In the genomic region with DNA sequence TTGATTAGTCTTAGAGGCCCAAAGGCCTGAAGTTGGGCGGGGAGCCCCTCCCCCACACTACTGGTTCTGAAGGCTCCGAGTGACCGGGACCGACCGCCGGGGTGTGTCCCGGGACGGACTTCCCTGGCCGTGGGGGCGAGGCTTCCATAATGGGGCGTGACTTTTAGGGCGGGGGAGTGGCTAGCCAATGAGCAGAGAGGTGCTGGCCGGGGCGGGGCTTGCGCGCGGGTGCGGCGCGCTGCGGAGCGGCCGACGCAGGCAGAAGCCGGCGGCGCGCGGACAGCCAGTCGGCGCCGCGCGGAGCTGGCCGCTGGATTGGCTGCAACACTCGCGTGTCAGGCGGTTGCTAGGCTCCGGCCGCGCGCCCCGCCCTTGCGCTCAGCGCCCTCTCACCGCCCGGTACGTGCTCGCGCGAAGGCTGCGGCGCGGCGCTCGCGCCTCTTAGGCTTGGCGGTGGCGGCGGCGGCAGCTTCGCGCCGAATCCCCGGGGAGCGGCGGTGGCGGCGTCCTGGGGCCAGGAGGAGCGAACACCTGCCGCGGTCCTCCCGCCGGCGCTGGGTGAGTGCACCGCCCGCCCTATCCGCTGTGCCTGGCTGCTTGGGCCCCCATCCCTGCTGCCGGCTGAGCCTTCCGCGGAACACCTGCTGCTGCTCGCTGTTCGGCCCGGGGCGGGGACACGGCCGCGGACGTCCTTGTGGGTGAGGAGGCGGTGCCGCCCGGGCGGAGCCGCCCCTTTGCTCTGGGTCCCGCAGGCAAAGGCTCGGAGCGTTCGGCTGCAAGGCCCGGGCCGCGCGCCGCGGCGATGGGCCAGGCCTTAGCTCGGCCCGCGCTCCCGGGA, we compare ENCODE assay signal across 1 cellular context.
TF ChIP-seq lines count a peak whose summit lies in the region.

A gene (plus strand): TSS at position 392 of the 838 bp plus-strand sequence. CDS start 40,268 bp downstream, outside the sequence.

TF ChIP-seq in HepG2, 621 proteins besides CTCF, POLR2A, EP300 and RAD21 (continued from another document and continues in another):
- TF ChIP-seq, protein P1, sequence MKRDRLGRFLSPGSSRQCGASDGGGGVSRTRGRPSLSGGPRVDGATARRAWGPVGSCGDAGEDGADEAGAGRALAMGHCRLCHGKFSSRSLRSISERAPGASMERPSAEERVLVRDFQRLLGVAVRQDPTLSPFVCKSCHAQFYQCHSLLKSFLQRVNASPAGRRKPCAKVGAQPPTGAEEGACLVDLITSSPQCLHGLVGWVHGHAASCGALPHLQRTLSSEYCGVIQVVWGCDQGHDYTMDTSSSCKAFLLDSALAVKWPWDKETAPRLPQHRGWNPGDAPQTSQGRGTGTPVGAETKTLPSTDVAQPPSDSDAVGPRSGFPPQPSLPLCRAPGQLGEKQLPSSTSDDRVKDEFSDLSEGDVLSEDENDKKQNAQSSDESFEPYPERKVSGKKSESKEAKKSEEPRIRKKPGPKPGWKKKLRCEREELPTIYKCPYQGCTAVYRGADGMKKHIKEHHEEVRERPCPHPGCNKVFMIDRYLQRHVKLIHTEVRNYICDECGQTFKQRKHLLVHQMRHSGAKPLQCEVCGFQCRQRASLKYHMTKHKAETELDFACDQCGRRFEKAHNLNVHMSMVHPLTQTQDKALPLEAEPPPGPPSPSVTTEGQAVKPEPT (CRISPR knock-in tag; IDR thresholded peaks at IDR 0.05; ENCODE audit: low read depth) = no peak
- TF ChIP-seq, protein P2, sequence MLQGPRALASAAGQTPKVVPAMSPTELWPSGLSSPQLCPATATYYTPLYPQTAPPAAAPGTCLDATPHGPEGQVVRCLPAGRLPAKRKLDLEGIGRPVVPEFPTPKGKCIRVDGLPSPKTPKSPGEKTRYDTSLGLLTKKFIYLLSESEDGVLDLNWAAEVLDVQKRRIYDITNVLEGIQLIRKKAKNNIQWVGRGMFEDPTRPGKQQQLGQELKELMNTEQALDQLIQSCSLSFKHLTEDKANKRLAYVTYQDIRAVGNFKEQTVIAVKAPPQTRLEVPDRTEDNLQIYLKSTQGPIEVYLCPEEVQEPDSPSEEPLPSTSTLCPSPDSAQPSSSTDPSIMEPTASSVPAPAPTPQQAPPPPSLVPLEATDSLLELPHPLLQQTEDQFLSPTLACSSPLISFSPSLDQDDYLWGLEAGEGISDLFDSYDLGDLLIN (CRISPR knock-in tag; IDR thresholded peaks at IDR 0.05; ENCODE audit: borderline replicate concordance) = no peak
- no peak for TF ChIP-seq ZNF432 (CRISPR knock-in tag; IDR thresholded peaks at IDR 0.05; ENCODE audit: borderline replicate concordance)
- peak; percentile 68; the same call in 1 of the 2 replicates for TF ChIP-seq MXD4 (CRISPR knock-in tag; IDR thresholded peaks at IDR 0.05)
- no peak for TF ChIP-seq ZNF530 (CRISPR knock-in tag; IDR thresholded peaks at IDR 0.05; ENCODE audit: low read depth)
- TF ChIP-seq RAD51 (IDR thresholded peaks at IDR 0.05; ENCODE audit: borderline replicate concordance) = no peak
- TF ChIP-seq MTF2 (CRISPR knock-in tag; IDR thresholded peaks at IDR 0.05; ENCODE audit: borderline replicate concordance) = peak; percentile 88; the same call in 1 of the 2 replicates
- no peak; the same call in 1 of the 2 replicates for TF ChIP-seq CEBPB (IDR thresholded peaks at IDR 0.05; ENCODE audit: borderline replicate concordance, low read depth, low read length)
- TF ChIP-seq, protein P3, sequence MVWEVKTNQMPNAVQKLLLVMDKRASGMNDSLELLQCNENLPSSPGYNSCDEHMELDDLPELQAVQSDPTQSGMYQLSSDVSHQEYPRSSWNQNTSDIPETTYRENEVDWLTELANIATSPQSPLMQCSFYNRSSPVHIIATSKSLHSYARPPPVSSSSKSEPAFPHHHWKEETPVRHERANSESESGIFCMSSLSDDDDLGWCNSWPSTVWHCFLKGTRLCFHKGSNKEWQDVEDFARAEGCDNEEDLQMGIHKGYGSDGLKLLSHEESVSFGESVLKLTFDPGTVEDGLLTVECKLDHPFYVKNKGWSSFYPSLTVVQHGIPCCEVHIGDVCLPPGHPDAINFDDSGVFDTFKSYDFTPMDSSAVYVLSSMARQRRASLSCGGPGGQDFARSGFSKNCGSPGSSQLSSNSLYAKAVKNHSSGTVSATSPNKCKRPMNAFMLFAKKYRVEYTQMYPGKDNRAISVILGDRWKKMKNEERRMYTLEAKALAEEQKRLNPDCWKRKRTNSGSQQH (CRISPR knock-in tag; IDR thresholded peaks at IDR 0.05; ENCODE audit: low read depth) = 0 out of 2 replicates have a peak, but pooled peaks have one; percentile 35
- TF ChIP-seq ZNF24 (IDR thresholded peaks at IDR 0.05) = no peak
- no peak for TF ChIP-seq MBNL3 (CRISPR knock-in tag; conservative IDR thresholded peaks at IDR 0.05)
- TF ChIP-seq SNAI1 (CRISPR knock-in tag; IDR thresholded peaks at IDR 0.05; ENCODE audit: borderline replicate concordance) = no peak; the same call in 1 of the 2 replicates
- peak; percentile 58 for TF ChIP-seq PRPF4 (IDR thresholded peaks at IDR 0.05; ENCODE audit: low read depth, low read length, poor library complexity, severe bottlenecking)
- TF ChIP-seq, protein P4, sequence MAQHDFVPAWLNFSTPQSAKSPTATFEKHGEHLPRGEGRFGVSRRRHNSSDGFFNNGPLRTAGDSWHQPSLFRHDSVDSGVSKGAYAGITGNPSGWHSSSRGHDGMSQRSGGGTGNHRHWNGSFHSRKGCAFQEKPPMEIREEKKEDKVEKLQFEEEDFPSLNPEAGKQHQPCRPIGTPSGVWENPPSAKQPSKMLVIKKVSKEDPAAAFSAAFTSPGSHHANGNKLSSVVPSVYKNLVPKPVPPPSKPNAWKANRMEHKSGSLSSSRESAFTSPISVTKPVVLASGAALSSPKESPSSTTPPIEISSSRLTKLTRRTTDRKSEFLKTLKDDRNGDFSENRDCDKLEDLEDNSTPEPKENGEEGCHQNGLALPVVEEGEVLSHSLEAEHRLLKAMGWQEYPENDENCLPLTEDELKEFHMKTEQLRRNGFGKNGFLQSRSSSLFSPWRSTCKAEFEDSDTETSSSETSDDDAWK (CRISPR knock-in tag; IDR thresholded peaks at IDR 0.05) = no peak
- TF ChIP-seq ZNF224 (CRISPR knock-in tag; IDR thresholded peaks at IDR 0.05) = no peak
- TF ChIP-seq RXRA (CRISPR knock-in tag; IDR thresholded peaks at IDR 0.05) = peak; percentile 69
- no peak for TF ChIP-seq MZF1 (CRISPR knock-in tag; IDR thresholded peaks at IDR 0.05; ENCODE audit: borderline replicate concordance)
- peak; percentile 64; the same call in 1 of the 2 replicates for TF ChIP-seq ESRRA (CRISPR knock-in tag; IDR thresholded peaks at IDR 0.05; ENCODE audit: low read depth)
- peak; percentile 62 for TF ChIP-seq HDAC1 (CRISPR knock-in tag; IDR thresholded peaks at IDR 0.05)
- TF ChIP-seq, protein P5, sequence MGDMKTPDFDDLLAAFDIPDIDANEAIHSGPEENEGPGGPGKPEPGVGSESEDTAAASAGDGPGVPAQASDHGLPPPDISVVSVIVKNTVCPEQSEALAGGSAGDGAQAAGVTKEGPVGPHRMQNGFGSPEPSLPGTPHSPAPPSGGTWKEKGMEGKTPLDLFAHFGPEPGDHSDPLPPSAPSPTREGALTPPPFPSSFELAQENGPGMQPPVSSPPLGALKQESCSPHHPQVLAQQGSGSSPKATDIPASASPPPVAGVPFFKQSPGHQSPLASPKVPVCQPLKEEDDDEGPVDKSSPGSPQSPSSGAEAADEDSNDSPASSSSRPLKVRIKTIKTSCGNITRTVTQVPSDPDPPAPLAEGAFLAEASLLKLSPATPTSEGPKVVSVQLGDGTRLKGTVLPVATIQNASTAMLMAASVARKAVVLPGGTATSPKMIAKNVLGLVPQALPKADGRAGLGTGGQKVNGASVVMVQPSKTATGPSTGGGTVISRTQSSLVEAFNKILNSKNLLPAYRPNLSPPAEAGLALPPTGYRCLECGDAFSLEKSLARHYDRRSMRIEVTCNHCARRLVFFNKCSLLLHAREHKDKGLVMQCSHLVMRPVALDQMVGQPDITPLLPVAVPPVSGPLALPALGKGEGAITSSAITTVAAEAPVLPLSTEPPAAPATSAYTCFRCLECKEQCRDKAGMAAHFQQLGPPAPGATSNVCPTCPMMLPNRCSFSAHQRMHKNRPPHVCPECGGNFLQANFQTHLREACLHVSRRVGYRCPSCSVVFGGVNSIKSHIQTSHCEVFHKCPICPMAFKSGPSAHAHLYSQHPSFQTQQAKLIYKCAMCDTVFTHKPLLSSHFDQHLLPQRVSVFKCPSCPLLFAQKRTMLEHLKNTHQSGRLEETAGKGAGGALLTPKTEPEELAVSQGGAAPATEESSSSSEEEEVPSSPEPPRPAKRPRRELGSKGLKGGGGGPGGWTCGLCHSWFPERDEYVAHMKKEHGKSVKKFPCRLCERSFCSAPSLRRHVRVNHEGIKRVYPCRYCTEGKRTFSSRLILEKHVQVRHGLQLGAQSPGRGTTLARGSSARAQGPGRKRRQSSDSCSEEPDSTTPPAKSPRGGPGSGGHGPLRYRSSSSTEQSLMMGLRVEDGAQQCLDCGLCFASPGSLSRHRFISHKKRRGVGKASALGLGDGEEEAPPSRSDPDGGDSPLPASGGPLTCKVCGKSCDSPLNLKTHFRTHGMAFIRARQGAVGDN (CRISPR knock-in tag; IDR thresholded peaks at IDR 0.05) = peak; percentile 85
- TF ChIP-seq, protein P6, sequence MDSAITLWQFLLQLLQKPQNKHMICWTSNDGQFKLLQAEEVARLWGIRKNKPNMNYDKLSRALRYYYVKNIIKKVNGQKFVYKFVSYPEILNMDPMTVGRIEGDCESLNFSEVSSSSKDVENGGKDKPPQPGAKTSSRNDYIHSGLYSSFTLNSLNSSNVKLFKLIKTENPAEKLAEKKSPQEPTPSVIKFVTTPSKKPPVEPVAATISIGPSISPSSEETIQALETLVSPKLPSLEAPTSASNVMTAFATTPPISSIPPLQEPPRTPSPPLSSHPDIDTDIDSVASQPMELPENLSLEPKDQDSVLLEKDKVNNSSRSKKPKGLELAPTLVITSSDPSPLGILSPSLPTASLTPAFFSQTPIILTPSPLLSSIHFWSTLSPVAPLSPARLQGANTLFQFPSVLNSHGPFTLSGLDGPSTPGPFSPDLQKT (CRISPR knock-in tag; IDR thresholded peaks at IDR 0.05; ENCODE audit: borderline replicate concordance) = no peak
- TF ChIP-seq, protein P7, sequence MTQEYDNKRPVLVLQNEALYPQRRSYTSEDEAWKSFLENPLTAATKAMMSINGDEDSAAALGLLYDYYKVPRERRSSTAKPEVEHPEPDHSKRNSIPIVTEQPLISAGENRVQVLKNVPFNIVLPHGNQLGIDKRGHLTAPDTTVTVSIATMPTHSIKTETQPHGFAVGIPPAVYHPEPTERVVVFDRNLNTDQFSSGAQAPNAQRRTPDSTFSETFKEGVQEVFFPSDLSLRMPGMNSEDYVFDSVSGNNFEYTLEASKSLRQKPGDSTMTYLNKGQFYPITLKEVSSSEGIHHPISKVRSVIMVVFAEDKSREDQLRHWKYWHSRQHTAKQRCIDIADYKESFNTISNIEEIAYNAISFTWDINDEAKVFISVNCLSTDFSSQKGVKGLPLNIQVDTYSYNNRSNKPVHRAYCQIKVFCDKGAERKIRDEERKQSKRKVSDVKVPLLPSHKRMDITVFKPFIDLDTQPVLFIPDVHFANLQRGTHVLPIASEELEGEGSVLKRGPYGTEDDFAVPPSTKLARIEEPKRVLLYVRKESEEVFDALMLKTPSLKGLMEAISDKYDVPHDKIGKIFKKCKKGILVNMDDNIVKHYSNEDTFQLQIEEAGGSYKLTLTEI (CRISPR knock-in tag; conservative IDR thresholded peaks at IDR 0.05) = no peak
- peak; percentile 92 for TF ChIP-seq ZSCAN21 (CRISPR knock-in tag; IDR thresholded peaks at IDR 0.05; ENCODE audit: borderline replicate concordance)
- TF ChIP-seq JUN (CRISPR knock-in tag; IDR thresholded peaks at IDR 0.05) = no peak
- peak; percentile 71; the same call in 1 of the 2 replicates for TF ChIP-seq HOXA3 (CRISPR knock-in tag; IDR thresholded peaks at IDR 0.05)
- no peak for TF ChIP-seq ZNF296 (CRISPR knock-in tag; conservative IDR thresholded peaks at IDR 0.05)
- TF ChIP-seq, protein P8, sequence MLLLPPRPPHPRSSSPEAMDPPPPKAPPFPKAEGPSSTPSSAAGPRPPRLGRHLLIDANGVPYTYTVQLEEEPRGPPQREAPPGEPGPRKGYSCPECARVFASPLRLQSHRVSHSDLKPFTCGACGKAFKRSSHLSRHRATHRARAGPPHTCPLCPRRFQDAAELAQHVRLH (CRISPR knock-in tag; IDR thresholded peaks at IDR 0.05; ENCODE audit: borderline replicate concordance, low read depth) = 0 out of 2 replicates have a peak, but pooled peaks have one; percentile 47
- TF ChIP-seq, protein P9, sequence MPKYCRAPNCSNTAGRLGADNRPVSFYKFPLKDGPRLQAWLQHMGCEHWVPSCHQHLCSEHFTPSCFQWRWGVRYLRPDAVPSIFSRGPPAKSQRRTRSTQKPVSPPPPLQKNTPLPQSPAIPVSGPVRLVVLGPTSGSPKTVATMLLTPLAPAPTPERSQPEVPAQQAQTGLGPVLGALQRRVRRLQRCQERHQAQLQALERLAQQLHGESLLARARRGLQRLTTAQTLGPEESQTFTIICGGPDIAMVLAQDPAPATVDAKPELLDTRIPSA (CRISPR knock-in tag; IDR thresholded peaks at IDR 0.05; ENCODE audit: borderline replicate concordance) = no peak
- no peak for TF ChIP-seq ZFP37 (CRISPR knock-in tag; IDR thresholded peaks at IDR 0.05; ENCODE audit: borderline replicate concordance)
- TF ChIP-seq ZNF446 (CRISPR knock-in tag; IDR thresholded peaks at IDR 0.05) = no peak; the same call in 1 of the 2 replicates
- peak; percentile 27; the same call in 1 of the 2 replicates for TF ChIP-seq SALL2 (CRISPR knock-in tag; IDR thresholded peaks at IDR 0.05)
- TF ChIP-seq, protein P10, sequence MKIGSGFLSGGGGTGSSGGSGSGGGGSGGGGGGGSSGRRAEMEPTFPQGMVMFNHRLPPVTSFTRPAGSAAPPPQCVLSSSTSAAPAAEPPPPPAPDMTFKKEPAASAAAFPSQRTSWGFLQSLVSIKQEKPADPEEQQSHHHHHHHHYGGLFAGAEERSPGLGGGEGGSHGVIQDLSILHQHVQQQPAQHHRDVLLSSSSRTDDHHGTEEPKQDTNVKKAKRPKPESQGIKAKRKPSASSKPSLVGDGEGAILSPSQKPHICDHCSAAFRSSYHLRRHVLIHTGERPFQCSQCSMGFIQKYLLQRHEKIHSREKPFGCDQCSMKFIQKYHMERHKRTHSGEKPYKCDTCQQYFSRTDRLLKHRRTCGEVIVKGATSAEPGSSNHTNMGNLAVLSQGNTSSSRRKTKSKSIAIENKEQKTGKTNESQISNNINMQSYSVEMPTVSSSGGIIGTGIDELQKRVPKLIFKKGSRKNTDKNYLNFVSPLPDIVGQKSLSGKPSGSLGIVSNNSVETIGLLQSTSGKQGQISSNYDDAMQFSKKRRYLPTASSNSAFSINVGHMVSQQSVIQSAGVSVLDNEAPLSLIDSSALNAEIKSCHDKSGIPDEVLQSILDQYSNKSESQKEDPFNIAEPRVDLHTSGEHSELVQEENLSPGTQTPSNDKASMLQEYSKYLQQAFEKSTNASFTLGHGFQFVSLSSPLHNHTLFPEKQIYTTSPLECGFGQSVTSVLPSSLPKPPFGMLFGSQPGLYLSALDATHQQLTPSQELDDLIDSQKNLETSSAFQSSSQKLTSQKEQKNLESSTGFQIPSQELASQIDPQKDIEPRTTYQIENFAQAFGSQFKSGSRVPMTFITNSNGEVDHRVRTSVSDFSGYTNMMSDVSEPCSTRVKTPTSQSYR (CRISPR knock-in tag; IDR thresholded peaks at IDR 0.05; ENCODE audit: borderline replicate concordance) = peak; percentile 92
- TF ChIP-seq REL (CRISPR knock-in tag; conservative IDR thresholded peaks at IDR 0.05) = 0 out of 2 replicates have a peak, but pooled peaks have one; percentile 50
- no peak for TF ChIP-seq PHB2 (IDR thresholded peaks at IDR 0.05; ENCODE audit: partially characterized antibody)
- no peak for TF ChIP-seq ZNF17 (CRISPR knock-in tag; IDR thresholded peaks at IDR 0.05)
- TF ChIP-seq TBL1XR1 (IDR thresholded peaks at IDR 0.05; ENCODE audit: borderline replicate concordance, low read length, partially characterized antibody) = no peak
- no peak for TF ChIP-seq DNMT3B (CRISPR knock-in tag; conservative IDR thresholded peaks at IDR 0.05)
